ENCODE assay signal across 11 cellular contexts in the genomic region with DNA sequence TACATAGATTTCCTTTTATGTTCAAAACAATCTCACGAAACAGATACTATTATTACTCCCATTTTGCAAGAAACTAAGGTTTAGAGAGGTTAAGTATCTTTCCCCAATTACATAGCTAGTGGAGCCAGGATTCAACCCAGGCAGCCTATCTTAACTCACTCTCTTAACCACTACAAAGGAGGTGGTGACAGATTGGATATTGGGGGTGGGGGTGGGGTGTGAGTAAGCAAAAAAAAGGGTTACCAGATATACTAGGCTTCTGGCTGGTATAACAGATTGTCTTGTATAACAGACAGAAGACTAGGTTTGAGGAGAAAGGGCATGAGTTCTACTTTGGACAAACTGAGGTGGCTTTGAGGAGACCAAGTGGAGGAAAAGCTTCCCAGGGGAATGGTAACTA. TPM values are rescaled to one million over a fixed set of nuclear protein-coding genes. Genes with fewer than 3 reads are reported as not detected.
DNase-seq lines count a peak whose midpoint lies in the region; TF ChIP-seq lines count a peak whose summit lies in the region.
"Had no signal": no experiment of that assay in that cellular context is flagged by ENCODE, and none has a peak within 500 bp of the region (broad histone marks: within the 10 kb centered on the region; RNA-seq: fewer than 3 reads in every experiment).

No MANE protein-coding gene starts in this region.

- no peak overlapping the region for H3K18ac ChIP-seq in trophoblast cell (ENCODE audit: low read length)

- H3K27ac ChIP-seq in OCI-LY1 (ENCODE audit: low read depth, low read length, poor library complexity, severe bottlenecking): peak overlapping the region; percentile 7
- no peak overlapping the region for H3K27ac ChIP-seq in trophoblast cell (ENCODE audit: low read depth, low read length)
- H3K27ac ChIP-seq in caudate nucleus (ENCODE audit: low read depth, low read length): no peak overlapping the region
- H3K27ac ChIP-seq in WERI-Rb-1: no peak overlapping the region
- H3K27ac ChIP-seq: gastrocnemius medialis had no signal

- H4K91ac ChIP-seq in trophoblast cell (ENCODE audit: low read depth, low read length): no peak overlapping the region

- no peak overlapping the region for H2BK120ac ChIP-seq in trophoblast cell (ENCODE audit: insufficient read depth, low read length, poor library complexity)

- H3K4me3 ChIP-seq in OCI-LY1 (ENCODE audit: low read depth, low read length, poor library complexity, severe bottlenecking) (no peak overlapping the region), trophoblast cell (ENCODE audit: low read depth, low read length) (no peak overlapping the region), WERI-Rb-1 (ENCODE audit: low read depth, low read length) (no peak overlapping the region)
- H3K4me3 ChIP-seq: lung had no signal

- no peaks in the 10 kb centered on the region for H3K9me3 Mint-ChIP-seq in activated CD4-positive, alpha-beta T cell treated with anti-CD3 and anti-CD28 coated beads, Interleukin-2, amount 10 ng/mL, durations not matched to agents 24 days and 14 days
- H3K9me3 Mint-ChIP-seq in brain: peaks cover 0 to 6% (median 0%) of the 10 kb centered on the region in 5 experiments

- H3K9me3 ChIP-seq in OCI-LY1 (ENCODE audit: low read length): no peaks in the 10 kb centered on the region
- H3K9me3 ChIP-seq in trophoblast cell (ENCODE audit: insufficient read depth, low read depth, low read length): no peaks in the 10 kb centered on the region
- H3K9me3 ChIP-seq in WERI-Rb-1 (ENCODE audit: severe bottlenecking): no peaks in the 10 kb centered on the region
- H3K9me3 ChIP-seq: gastrocnemius medialis had no signal

- peaks cover 57% of the 10 kb centered on the region for H3K4me1 Mint-ChIP-seq in activated CD4-positive, alpha-beta T cell treated with anti-CD3 and anti-CD28 coated beads, Interleukin-2, amount 10 ng/mL, durations not matched to agents 24 days and 14 days
- peaks cover 68% of the 10 kb centered on the region for H3K4me1 Mint-ChIP-seq in brain

- no peak for DNase-seq in activated CD4-positive, alpha-beta T cell treated with anti-CD3 and anti-CD28 coated beads, Interleukin-2, amount 10 ng/mL, durations not matched to agents 24 days and 14 days
- DNase-seq in activated CD4-positive, alpha-beta T cell treated with anti-CD3 and anti-CD28 coated beads for 48 hours: no peak
- DNase-seq in trophoblast cell (no peak), caudate nucleus (lab: John Stamatoyannopoulos, UW) (no peak), WERI-Rb-1 (no peak)
- DNase-seq in stimulated activated CD4-positive, alpha-beta T cell treated with anti-CD3 and anti-CD28 coated beads, Interleukin-4, amount 100 ng/mL, for 1 hour: no peak
- DNase-seq: gastrocnemius medialis, NCI-H2081 had no signal

- TF ChIP-seq CTCF in OCI-LY1 (IDR thresholded peaks at IDR 0.05; ENCODE audit: low read length) (no peak), brain (conservative IDR thresholded peaks at IDR 0.05) (no peak), WERI-Rb-1 (IDR thresholded peaks at IDR 0.05; ENCODE audit: low read depth, low read length) (no peak)

- peak overlapping the region; percentile 89 for H3K4me3 Mint-ChIP-seq in activated CD4-positive, alpha-beta T cell treated with anti-CD3 and anti-CD28 coated beads, Interleukin-2, amount 10 ng/mL, durations not matched to agents 24 days and 14 days
- peak overlapping the region; percentile 83 to 93 (median 89) for H3K4me3 Mint-ChIP-seq in brain

- intact Hi-C loops in activated CD4-positive, alpha-beta T cell treated with anti-CD3 and anti-CD28 coated beads, Interleukin-2, amount 10 ng/mL, durations not matched to agents 24 days and 14 days (cut with micrococcal nuclease): loop anchor here (5.0 to 10.0 kb wide), 2 partner anchors 416 to 538 kb away; a partner anchor contains a TSS

- H3K36me3 ChIP-seq in OCI-LY1 (ENCODE audit: insufficient read depth, low read length) (peaks cover 16% of the 10 kb centered on the region), trophoblast cell (ENCODE audit: control insufficient read depth in 1 of 2, insufficient read depth in 2 of 2, low read length in 2 of 2) (peaks cover 0 to 1% of the 10 kb centered on the region in 2 experiments), WERI-Rb-1 (peaks cover 20% of the 10 kb centered on the region)
- H3K36me3 ChIP-seq: gastrocnemius medialis had no signal

- H2AFZ ChIP-seq in OCI-LY1 (ENCODE audit: low read length) (no peak overlapping the region), trophoblast cell (ENCODE audit: insufficient read depth, low read length, poor library complexity) (no peak overlapping the region)

- no peak overlapping the region for H2AK5ac ChIP-seq in trophoblast cell (ENCODE audit: low read length)

- H3K4me1 ChIP-seq in OCI-LY1 (ENCODE audit: insufficient read depth, low read length, severe bottlenecking): peaks cover 38% of the 10 kb centered on the region
- H3K4me1 ChIP-seq in trophoblast cell (ENCODE audit: control insufficient read depth in 1 of 2, insufficient read depth in 2 of 2, low read length in 2 of 2): peaks cover 10 to 18% of the 10 kb centered on the region in 2 experiments

- H4K20me1 ChIP-seq in OCI-LY1 (ENCODE audit: insufficient read depth, low read length): no peaks in the 10 kb centered on the region

- H2BK12ac ChIP-seq in trophoblast cell (ENCODE audit: low read length): no peak overlapping the region

- peak overlapping the region; percentile 33 for H3K4ac ChIP-seq in trophoblast cell (ENCODE audit: low read depth, low read length)

- H3K79me1 ChIP-seq in trophoblast cell (ENCODE audit: low read length): peaks cover 16% of the 10 kb centered on the region

- H3K23ac ChIP-seq in trophoblast cell (ENCODE audit: low read length): no peak overlapping the region

- no peaks in the 10 kb centered on the region for H3K27me3 Mint-ChIP-seq in activated CD4-positive, alpha-beta T cell treated with anti-CD3 and anti-CD28 coated beads, Interleukin-2, amount 10 ng/mL, durations not matched to agents 24 days and 14 days
- H3K27me3 Mint-ChIP-seq in brain: no peaks in the 10 kb centered on the region

- no peaks in the 10 kb centered on the region for H3K27me3 ChIP-seq in OCI-LY1 (ENCODE audit: insufficient read depth, low read length)
- H3K27me3 ChIP-seq in trophoblast cell (ENCODE audit: insufficient read depth, low read length): no peaks in the 10 kb centered on the region
- no peaks in the 10 kb centered on the region for H3K27me3 ChIP-seq in WERI-Rb-1 (ENCODE audit: insufficient read depth, low read depth, severe bottlenecking)
- H3K27me3 ChIP-seq: gastrocnemius medialis had no signal

- peak overlapping the region; percentile 62 for H3K27ac Mint-ChIP-seq in activated CD4-positive, alpha-beta T cell treated with anti-CD3 and anti-CD28 coated beads, Interleukin-2, amount 10 ng/mL, durations not matched to agents 24 days and 14 days
- peak overlapping the region in 4 of 5 experiments; percentile 53 to 94 (median 77) for H3K27ac Mint-ChIP-seq in brain

- H4K8ac ChIP-seq in trophoblast cell (ENCODE audit: low read depth, low read length): no peak overlapping the region

- H3K4me2 ChIP-seq in OCI-LY1 (ENCODE audit: low read length) (peak overlapping the region; percentile 20; the same call in 1 of the 2 replicates), trophoblast cell (ENCODE audit: low read length) (no peak overlapping the region)

- no peaks in the 10 kb centered on the region for H3K9me2 ChIP-seq in OCI-LY1 (ENCODE audit: low read depth, low read length)

- H2BK5ac ChIP-seq in trophoblast cell (ENCODE audit: low read depth, low read length, poor library complexity): no peak overlapping the region

- WGBS in trophoblast cell (ENCODE audit: extremely low coverage, insufficient coverage, insufficient read length): no CpG with 5 or more reads among the region's 1 CpG

- H3K36me3 Mint-ChIP-seq in activated CD4-positive, alpha-beta T cell treated with anti-CD3 and anti-CD28 coated beads, Interleukin-2, amount 10 ng/mL, durations not matched to agents 24 days and 14 days (ENCODE audit: low read depth): peaks cover 28% of the 10 kb centered on the region
- peaks cover 39% of the 10 kb centered on the region for H3K36me3 Mint-ChIP-seq in brain

- H3K14ac ChIP-seq in trophoblast cell (ENCODE audit: low read length): no peak overlapping the region

- peaks cover 5% of the 10 kb centered on the region; the same call in 1 of the 2 replicates for H3F3A ChIP-seq in OCI-LY1 (ENCODE audit: insufficient read depth, low read length)

- no peak overlapping the region for H4K12ac ChIP-seq in trophoblast cell (ENCODE audit: low read depth, low read length)

- no peak overlapping the region for H3K9ac ChIP-seq in OCI-LY1 (ENCODE audit: low read length)
- no peak overlapping the region for H3K9ac ChIP-seq in trophoblast cell (ENCODE audit: low read length)

- H3K79me2 ChIP-seq in OCI-LY1 (ENCODE audit: insufficient read depth, low read length): peaks cover 44% of the 10 kb centered on the region
- H3K79me2 ChIP-seq in trophoblast cell (ENCODE audit: control insufficient read depth, insufficient read depth, low read length, poor library complexity): peaks cover 6% of the 10 kb centered on the region

RNA-seq across cellular contexts. Expression of a gene that starts 2.1 kb away (rescaled TPM):
- total RNA-seq in activated CD4-positive, alpha-beta T cell treated with anti-CD3 and anti-CD28 coated beads, Interleukin-2, amount 10 ng/mL, durations not matched to agents 24 days and 14 days: 40.9 and 41.1 TPM in 2 replicates
- 17.2 TPM for polyA plus RNA-seq in brain (ENCODE audit: insufficient read depth, low read depth, low replicate concordance)
- polyA plus RNA-seq in trophoblast cell (2013): 25.7 and 26.5 TPM in 2 replicates

RNA-seq across cellular contexts. Expression of a gene that starts 23.0 kb away (rescaled TPM):
- 7.8 and 11.9 TPM in 2 replicates for total RNA-seq in activated CD4-positive, alpha-beta T cell treated with anti-CD3 and anti-CD28 coated beads, Interleukin-2, amount 10 ng/mL, durations not matched to agents 24 days and 14 days
- polyA plus RNA-seq in brain (ENCODE audit: insufficient read depth, low read depth, low replicate concordance): 19.0 TPM
- polyA plus RNA-seq in trophoblast cell (2013): 7.0 and 8.6 TPM in 2 replicates

RNA-seq across cellular contexts. Expression of a gene that starts 45.5 kb away (rescaled TPM):
- total RNA-seq in activated CD4-positive, alpha-beta T cell treated with anti-CD3 and anti-CD28 coated beads, Interleukin-2, amount 10 ng/mL, durations not matched to agents 24 days and 14 days: 113 and 116 TPM in 2 replicates
- 77.4 TPM for polyA plus RNA-seq in brain (ENCODE audit: insufficient read depth, low read depth, low replicate concordance)
- 86.6 and 86.7 TPM in 2 replicates for polyA plus RNA-seq in trophoblast cell (2013)
